Comparison of ENCODE assay signal across 16 cellular contexts in genomic region chr1:95132762-95133161, GRCh38. TPM values are rescaled to one million over a fixed set of nuclear protein-coding genes. Genes with fewer than 3 reads are reported as not detected.
DNase-seq lines count a peak whose midpoint lies in the region; ATAC-seq and TF ChIP-seq lines count a peak whose summit lies in the region.
"Had no signal": no experiment of that assay in that cellular context is flagged by ENCODE, and none has a peak within 500 bp of the region (broad histone marks: within the 10 kb centered on the region; RNA-seq: fewer than 3 reads in every experiment).

No MANE protein-coding gene starts in this region.

- H3K4me1 ChIP-seq in heart left ventricle, result peaks cover 0 to 13% (median 0%) of the 10 kb centered on the region in 12 donors
- H3K4me1 ChIP-seq in HEK293 (ENCODE audit: control insufficient read depth, insufficient read depth, low read length), result no peaks in the 10 kb centered on the region

- TF ChIP-seq POLR2A in heart left ventricle (IDR thresholded peaks at IDR 0.05), result no peak

- intact Hi-C loops in heart left ventricle (cut with DNase I) (no loop called here), cardiac septum (cut with DNase I) (no loop called here)

- H3K9me3 ChIP-seq in heart left ventricle (no peaks in the 10 kb centered on the region), HEK293 (ENCODE audit: control insufficient read depth, insufficient read depth, low read depth, low read length) (no peaks in the 10 kb centered on the region)
- H3K9me3 ChIP-seq: HAP-1 had no signal

- 71 to 87% (median 79%) methylated on average over 1 of the region's 1 CpG for WGBS in heart left ventricle, 4 donors

- no peaks in the 10 kb centered on the region for H3K36me3 ChIP-seq in heart left ventricle
- H3K36me3 ChIP-seq in HEK293 (ENCODE audit: control insufficient read depth in 2 of 2, insufficient read depth in 1 of 2, low read length in 2 of 2), result no peaks in the 10 kb centered on the region
- H3K36me3 ChIP-seq: HAP-1 had no signal

- POLR2A ChIA-PET in HEK293 (lab: Yijun Ruan, JAX), result no interaction called here

- H3K27ac ChIP-seq in heart left ventricle (peak overlapping the region in 2 of 12 donors; percentile 9 to 34), HEK293 (ENCODE audit: extremely low read depth, low read depth, low read length) (no peak overlapping the region)

- CTCF ChIA-PET in HEK293 (lab: Yijun Ruan, JAX), result interaction anchor here (0.7 kb wide), 1 partner anchor 697 kb away, joined by 3 read pairs; no protein-coding TSS in a partner anchor

- H3K27me3 ChIP-seq in heart left ventricle, result no peaks in the 10 kb centered on the region

- H3K4me3 ChIP-seq in heart left ventricle, result no peak overlapping the region
- H3K4me3 ChIP-seq in HEK293 (ENCODE audit: low read depth, low read length), result no peak overlapping the region
- H3K4me3 ChIP-seq: HAP-1 had no signal

- peak in 3 of 4 donors; percentile 41 to 64 (median 47) for ATAC-seq in heart left ventricle
- ATAC-seq in HG03521 (IDR thresholded peaks at IDR 0.05; ENCODE audit: unreplicated experiment), result no peak
- no peak for ATAC-seq in HG03442 (IDR thresholded peaks at IDR 0.05; ENCODE audit: unreplicated experiment)

- TF ChIP-seq CTCF in heart left ventricle (IDR thresholded peaks at IDR 0.05) (no peak), HEK293 (tag by site-specific recombination; IDR thresholded peaks at IDR 0.05) (no peak)

- no peak for DNase-seq in heart left ventricle
- no peak for DNase-seq in cardiac septum (ENCODE audit: low spot score)
- peak; percentile 12 for DNase-seq in kidney tubule cell (ENCODE audit: low spot score)
- DNase-seq: C1 segment of cervical spinal cord; Calu3; CD4-positive, alpha-beta memory T cell; COR-L47; DMS53; DMS79 treated with DMSO at 0.1 percent for 48 hours; GF-D8; GOT3 had no signal

TF ChIP-seq in HEK293, 187 proteins besides CTCF, POLR2A, EP300 and RAD21:
- TF ChIP-seq KLF17 (tag by site-specific recombination; IDR thresholded peaks at IDR 0.05) (no peak), ZNF664 (tag by site-specific recombination; IDR thresholded peaks at IDR 0.05) (no peak), ZNF621 (tag by site-specific recombination; IDR thresholded peaks at IDR 0.05) (no peak), ZNF239 (tag by site-specific recombination; IDR thresholded peaks at IDR 0.05) (no peak), ZNF391 (tag by site-specific recombination; IDR thresholded peaks at IDR 0.05; ENCODE audit: borderline replicate concordance, low read depth) (no peak), YY2 (tag by site-specific recombination; IDR thresholded peaks at IDR 0.05) (no peak), ZNF221 (tag by site-specific recombination; IDR thresholded peaks at IDR 0.05; ENCODE audit: borderline replicate concordance) (no peak), ZNF140 (tag by site-specific recombination; IDR thresholded peaks at IDR 0.05) (no peak), ZNF416 (tag by site-specific recombination; IDR thresholded peaks at IDR 0.05) (no peak), ZNF302 (tag by site-specific recombination; IDR thresholded peaks at IDR 0.05; ENCODE audit: low read depth) (no peak), BCL11A (tag by site-specific recombination; IDR thresholded peaks at IDR 0.05; ENCODE audit: low read depth) (no peak), SCRT1 (tag by site-specific recombination; IDR thresholded peaks at IDR 0.05; ENCODE audit: borderline replicate concordance) (0 out of 2 replicates have a peak, but pooled peaks have one; percentile 33), ZNF600 (tag by site-specific recombination; IDR thresholded peaks at IDR 0.05) (0 out of 2 replicates have a peak, but pooled peaks have one; percentile 27), SCRT2 (tag by site-specific recombination; IDR thresholded peaks at IDR 0.05) (0 out of 2 replicates have a peak, but pooled peaks have one; percentile 41), ZNF157 (tag by site-specific recombination; IDR thresholded peaks at IDR 0.05) (no peak)

RNA-seq across cellular contexts. Expression of gene TLCD4, which starts 15.6 kb away (rescaled TPM):
- total RNA-seq in heart left ventricle, result 10 to 100 TPM; 27.6 to 82.7 (median 66.9) TPM
- 10 to 100 TPM; 13.0 to 17.7 TPM for polyA plus RNA-seq in heart left ventricle
- total RNA-seq in cardiac septum, result 91.6 TPM
- total RNA-seq: A673 had no signal

Comparison
In these comparisons a context has a peak if more than half of its experiments do, and no peak if none do; other contexts are left out.
1. ATAC-seq: peak in heart left ventricle (3 of 4); none in HG03521 (single experiment) and HG03442 (single experiment).